In the genomic region with DNA sequence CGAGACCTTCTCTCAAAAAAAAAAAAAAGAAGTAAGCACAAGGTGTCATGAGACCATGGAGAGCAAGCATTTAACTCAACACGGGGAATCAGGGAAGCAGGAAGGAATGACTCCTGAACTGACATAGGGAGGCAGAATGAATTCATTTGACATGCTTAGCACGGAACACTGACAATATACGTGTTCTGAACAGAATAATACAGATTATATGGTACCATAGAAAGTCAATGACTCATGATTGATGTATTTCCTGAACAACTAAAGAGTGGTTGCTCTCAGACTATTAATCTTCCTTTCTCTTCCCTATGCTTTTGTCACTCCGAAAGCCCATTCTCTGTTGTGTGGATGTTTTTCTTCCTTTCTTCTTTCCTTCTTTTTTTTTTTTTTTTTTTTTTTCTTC, we compare ENCODE assay signal across 17 cellular contexts. TPM values are rescaled to one million over a fixed set of nuclear protein-coding genes. Genes with fewer than 3 reads are reported as not detected.
DNase-seq lines count a peak whose midpoint lies in the region; ATAC-seq, FAIRE-seq and TF ChIP-seq lines count a peak whose summit lies in the region.
"Had no signal": no experiment of that assay in that cellular context is flagged by ENCODE, and none has a peak within 500 bp of the region (broad histone marks: within the 10 kb centered on the region; RNA-seq: fewer than 3 reads in every experiment).

No MANE protein-coding gene starts in this region.

- H2BK15ac ChIP-seq in IMR-90 (ENCODE audit: low read depth, low read length): no peak overlapping the region
- no peak overlapping the region for H2BK15ac ChIP-seq in neuronal stem cell (ENCODE audit: low read length)

- peaks cover 3% of the 10 kb centered on the region for H3K9me3 Mint-ChIP-seq in astrocyte (ENCODE audit: unreplicated experiment)
- no peaks in the 10 kb centered on the region for H3K9me3 Mint-ChIP-seq in activated CD4-positive, alpha-beta memory T cell treated with anti-CD3 and anti-CD28 coated beads, Interleukin-2, amount 10 ng/mL, durations not matched to agents 7 days and 5 days
- H3K9me3 Mint-ChIP-seq: activated naive CD8-positive, alpha-beta T cell treated with anti-CD3 and anti-CD28 coated beads, Interleukin-2, amount 10 ng/mL, durations not matched to agents 7 days and 5 days had no signal

- H3K4me1 Mint-ChIP-seq in astrocyte (ENCODE audit: low read depth, unreplicated experiment): peaks cover 8% of the 10 kb centered on the region
- H3K4me1 Mint-ChIP-seq in activated CD4-positive, alpha-beta memory T cell treated with anti-CD3 and anti-CD28 coated beads, Interleukin-2, amount 10 ng/mL, durations not matched to agents 7 days and 5 days: peaks cover 11% of the 10 kb centered on the region

- H3K4me2 ChIP-seq in IMR-90 (ENCODE audit: low read depth, low read length) (no peak overlapping the region), astrocyte (ENCODE audit: low read length) (peak overlapping the region; percentile 53), neuronal stem cell (ENCODE audit: insufficient read depth, low read length, poor library complexity, severe bottlenecking) (no peak overlapping the region)

- TF ChIP-seq RAD21 in IMR-90 (IDR thresholded peaks at IDR 0.05; ENCODE audit: low read length): no peak

- H3K4me3 ChIP-seq in AG04449 (ENCODE audit: low read depth, low read length) (no peak overlapping the region), IMR-90 (ENCODE audit: insufficient read depth, low read depth, low read length) (no peak overlapping the region), astrocyte (ENCODE audit: insufficient read depth, low read depth, low read length) (no peak overlapping the region), neuronal stem cell (ENCODE audit: low read length in 2 of 2) (no peak overlapping the region)
- H3K4me3 ChIP-seq: mucosa of descending colon, transverse colon had no signal

- H3K9me1 ChIP-seq in IMR-90 (ENCODE audit: insufficient read depth, low read length): no peaks in the 10 kb centered on the region

- no peak overlapping the region for H3K56ac ChIP-seq in IMR-90 (ENCODE audit: extremely low read depth, insufficient read depth, low read length)

- no peak overlapping the region for H2AK9ac ChIP-seq in IMR-90 (replicated peaks; ENCODE audit: low read depth, low read length, poor library complexity)

- CTCF ChIA-PET in AG04449 (lab: Yijun Ruan, JAX): interaction anchor here (2.9 kb wide), 1 partner anchor 29 kb away, joined by 9 read pairs; no protein-coding TSS in a partner anchor
- CTCF ChIA-PET in IMR-90 (lab: Yijun Ruan, JAX): no interaction called here
- CTCF ChIA-PET in activated CD4-positive, alpha-beta memory T cell treated with anti-CD3 and anti-CD28 coated beads, Interleukin-2, amount 10 ng/mL, durations not matched to agents 7 days and 5 days (lab: Charles Lee): no interaction called here

- dilution Hi-C loops in IMR-90 (cut with HindIII; ENCODE audit: low sequenced_read_pairs, unreplicated experiment): no loop called here

- H3K18ac ChIP-seq in IMR-90 (ENCODE audit: low read depth, low read length) (no peak overlapping the region), neuronal stem cell (ENCODE audit: low read length) (no peak overlapping the region)

- TF ChIP-seq CTCF in AG04449 (IDR thresholded peaks at IDR 0.05; ENCODE audit: insufficient read depth, low read length, missing control alignments): no peak
- TF ChIP-seq CTCF in IMR-90 (conservative IDR thresholded peaks at IDR 0.05; ENCODE audit: low read depth, low read length): no peak
- TF ChIP-seq CTCF in astrocyte (IDR thresholded peaks at IDR 0.05; ENCODE audit: insufficient read depth, low read depth, low read length): no peak
- no peak for TF ChIP-seq CTCF in foreskin keratinocyte (conservative IDR thresholded peaks at IDR 0.05)

- H3K4me3 Mint-ChIP-seq in astrocyte (ENCODE audit: unreplicated experiment): no peak overlapping the region
- H3K4me3 Mint-ChIP-seq in activated CD4-positive, alpha-beta memory T cell treated with anti-CD3 and anti-CD28 coated beads, Interleukin-2, amount 10 ng/mL, durations not matched to agents 7 days and 5 days: no peak overlapping the region
- H3K4me3 Mint-ChIP-seq: activated naive CD8-positive, alpha-beta T cell treated with anti-CD3 and anti-CD28 coated beads, Interleukin-2, amount 10 ng/mL, durations not matched to agents 7 days and 5 days had no signal

- H2BK5ac ChIP-seq in IMR-90 (ENCODE audit: low read depth, low read length, poor library complexity, severe bottlenecking) (no peak overlapping the region), neuronal stem cell (ENCODE audit: low read length) (no peak overlapping the region)

- BruUV-seq in IMR-90 (replicated peaks; lab: Mats Ljungman, UMichigan): no TSS peak

- no peaks in the 10 kb centered on the region for H3K27me3 ChIP-seq in IMR-90 (ENCODE audit: control insufficient read depth, insufficient read depth, low read length)
- H3K27me3 ChIP-seq in astrocyte (ENCODE audit: insufficient read depth, low read length): no peaks in the 10 kb centered on the region
- H3K27me3 ChIP-seq in foreskin keratinocyte: peaks cover 37% of the 10 kb centered on the region
- peaks cover 0 to 23% (median 0%) of the 10 kb centered on the region in 3 experiments for H3K27me3 ChIP-seq in neuronal stem cell (ENCODE audit: control insufficient read depth in 3 of 3, insufficient read depth in 3 of 3, low read depth in 1 of 3, low read length in 3 of 3)

- POLR2A ChIA-PET in AG04449 (lab: Yijun Ruan, JAX): no interaction called here
- POLR2A ChIA-PET in IMR-90 (lab: Charles Lee; ENCODE audit: unreplicated experiment): no interaction called here
- POLR2A ChIA-PET in activated CD4-positive, alpha-beta memory T cell treated with anti-CD3 and anti-CD28 coated beads, Interleukin-2, amount 10 ng/mL, durations not matched to agents 7 days and 5 days (lab: Charles Lee): no interaction called here

- H3K4me1 ChIP-seq in IMR-90 (ENCODE audit: control insufficient read depth, insufficient read depth, low read length): peaks cover 2% of the 10 kb centered on the region; the same call in 1 of the 2 replicates
- peaks cover 4% of the 10 kb centered on the region for H3K4me1 ChIP-seq in astrocyte (ENCODE audit: insufficient read depth, low read length)
- H3K4me1 ChIP-seq in foreskin keratinocyte: peaks cover 3% of the 10 kb centered on the region
- no peaks in the 10 kb centered on the region for H3K4me1 ChIP-seq in neuronal stem cell (ENCODE audit: control insufficient read depth in 2 of 2, insufficient read depth in 1 of 2, low read depth in 1 of 2, low read length in 2 of 2)

- no peak overlapping the region for H4K5ac ChIP-seq in IMR-90 (ENCODE audit: low read depth, low read length)

- H4K20me1 ChIP-seq in IMR-90 (ENCODE audit: insufficient read depth, low read length): no peaks in the 10 kb centered on the region
- no peaks in the 10 kb centered on the region for H4K20me1 ChIP-seq in astrocyte (ENCODE audit: insufficient read depth, low read length)

- FAIRE-seq in astrocyte (lab: Jason Lieb, UNC): peak; percentile 56
- FAIRE-seq: GM18507, small intestine had no signal

- H3K14ac ChIP-seq in IMR-90 (replicated peaks; ENCODE audit: low read depth, low read length): peak overlapping the region; percentile 3; the same call in 1 of the 2 replicates
- H3K14ac ChIP-seq in neuronal stem cell (ENCODE audit: low read length): no peak overlapping the region

- H3K79me1 ChIP-seq in IMR-90 (ENCODE audit: low read depth in 1 of 2, low read length in 2 of 2) (no peaks in the 10 kb centered on the region), neuronal stem cell (ENCODE audit: low read depth, low read length) (no peaks in the 10 kb centered on the region)

- H3K27ac Mint-ChIP-seq in astrocyte (ENCODE audit: unreplicated experiment): no peak overlapping the region
- no peak overlapping the region for H3K27ac Mint-ChIP-seq in activated CD4-positive, alpha-beta memory T cell treated with anti-CD3 and anti-CD28 coated beads, Interleukin-2, amount 10 ng/mL, durations not matched to agents 7 days and 5 days
- H3K27ac Mint-ChIP-seq: activated naive CD8-positive, alpha-beta T cell treated with anti-CD3 and anti-CD28 coated beads, Interleukin-2, amount 10 ng/mL, durations not matched to agents 7 days and 5 days had no signal

- no peak overlapping the region for H4K8ac ChIP-seq in IMR-90 (ENCODE audit: low read depth in 2 of 2, low read length in 2 of 2)
- no peak overlapping the region for H4K8ac ChIP-seq in neuronal stem cell (ENCODE audit: low read depth, low read length)

- no peak overlapping the region for H4K91ac ChIP-seq in IMR-90 (ENCODE audit: insufficient read depth, low read depth, low read length)
- H4K91ac ChIP-seq in neuronal stem cell (ENCODE audit: low read depth, low read length, poor library complexity): no peak overlapping the region

- no peak for ATAC-seq in IMR-90 (ENCODE audit: low read depth)
- ATAC-seq in foreskin keratinocyte: peak; percentile 44
- ATAC-seq in GM18511 (IDR thresholded peaks at IDR 0.05; ENCODE audit: unreplicated experiment): no peak
- ATAC-seq: mucosa of descending colon had no signal

- no peak overlapping the region for H2BK20ac ChIP-seq in IMR-90 (ENCODE audit: low read depth, low read length)

- no peaks in the 10 kb centered on the region for H3K79me2 ChIP-seq in astrocyte (ENCODE audit: insufficient read depth, low read length)

- TF ChIP-seq POLR2A in IMR-90 (IDR thresholded peaks at IDR 0.05; ENCODE audit: low read depth, low read length): no peak

- 80% methylated on average over 1 of the region's 5 CpGs; no CpG with 5 or more reads in 1 of the 2 experiments for WGBS in IMR-90 (ENCODE audit: extremely low coverage in 2 of 2, insufficient read length in 1 of 2), 2 experiments
- WGBS in neuronal stem cell (ENCODE audit: extremely low coverage in 2 of 2, insufficient read length in 2 of 2, insufficient replicate concordance in 1 of 2), 2 donors: no CpG with 5 or more reads among the region's 5 CpGs

- no peak overlapping the region for H3K23ac ChIP-seq in IMR-90 (ENCODE audit: low read depth, low read length)
- no peak overlapping the region for H3K23ac ChIP-seq in neuronal stem cell (ENCODE audit: low read depth, low read length, poor library complexity)

- H2AFZ ChIP-seq in IMR-90 (replicated peaks; ENCODE audit: low read length, poor library complexity) (no peak overlapping the region), astrocyte (ENCODE audit: low read depth, low read length) (no peak overlapping the region), neuronal stem cell (ENCODE audit: low read length) (no peak overlapping the region)

- intact Hi-C loops in IMR-90 (cut with micrococcal nuclease): no loop called here

- H3K9ac ChIP-seq in IMR-90 (ENCODE audit: low read depth, low read length) (no peak overlapping the region), astrocyte (ENCODE audit: low read length) (no peak overlapping the region), neuronal stem cell (ENCODE audit: low read depth, low read length, poor library complexity) (no peak overlapping the region)

- H2AK5ac ChIP-seq in IMR-90 (ENCODE audit: low read depth, low read length): peak overlapping the region; percentile 20; the same call in 1 of the 2 replicates
- no peak overlapping the region for H2AK5ac ChIP-seq in neuronal stem cell (ENCODE audit: low read depth, low read length)

- in situ Hi-C loops in IMR-90 (cut with MboI; ENCODE audit: low sequenced_read_pairs): no loop called here

- H2BK120ac ChIP-seq in IMR-90 (ENCODE audit: low read depth, low read length): no peak overlapping the region
- H2BK120ac ChIP-seq in neuronal stem cell (ENCODE audit: low read depth, low read length): no peak overlapping the region

- no peaks in the 10 kb centered on the region for H3K9me3 ChIP-seq in IMR-90 (ENCODE audit: control insufficient read depth, insufficient read depth, low read length)
- H3K9me3 ChIP-seq in astrocyte (ENCODE audit: insufficient read depth, low read depth, low read length): no peaks in the 10 kb centered on the region
- no peaks in the 10 kb centered on the region for H3K9me3 ChIP-seq in neuronal stem cell (replicated peaks in 1 of 2; ENCODE audit: control insufficient read depth in 2 of 2, insufficient read depth in 1 of 2, low read depth in 1 of 2, low read length in 2 of 2)
- H3K9me3 ChIP-seq: mucosa of descending colon, transverse colon had no signal

- H3K27me3 Mint-ChIP-seq in astrocyte (ENCODE audit: low read depth, unreplicated experiment): peaks cover 2% of the 10 kb centered on the region
- peaks cover 17% of the 10 kb centered on the region for H3K27me3 Mint-ChIP-seq in activated CD4-positive, alpha-beta memory T cell treated with anti-CD3 and anti-CD28 coated beads, Interleukin-2, amount 10 ng/mL, durations not matched to agents 7 days and 5 days

- H3K36me3 ChIP-seq in IMR-90 (ENCODE audit: control insufficient read depth, insufficient read depth, low read length): no peaks in the 10 kb centered on the region
- H3K36me3 ChIP-seq in astrocyte (ENCODE audit: insufficient read depth, low read length): no peaks in the 10 kb centered on the region
- H3K36me3 ChIP-seq in neuronal stem cell (replicated peaks in 1 of 2; ENCODE audit: control insufficient read depth in 2 of 2, insufficient read depth in 2 of 2, low read length in 2 of 2): no peaks in the 10 kb centered on the region
- H3K36me3 ChIP-seq: transverse colon had no signal

- H2BK12ac ChIP-seq in neuronal stem cell (ENCODE audit: low read length): no peak overlapping the region

- no peak overlapping the region for H3K27ac ChIP-seq in IMR-90 (ENCODE audit: insufficient read depth, low read length)
- H3K27ac ChIP-seq in astrocyte (ENCODE audit: low read depth, low read length): no peak overlapping the region
- H3K27ac ChIP-seq in foreskin keratinocyte: no peak overlapping the region
- H3K27ac ChIP-seq in neuronal stem cell (replicated peaks; ENCODE audit: low read length): no peak overlapping the region
- H3K27ac ChIP-seq: transverse colon had no signal

- H3K4ac ChIP-seq in IMR-90 (ENCODE audit: low read depth, low read length): peak overlapping the region; percentile 10
- no peak overlapping the region for H3K4ac ChIP-seq in neuronal stem cell (ENCODE audit: low read length)

- DNase-seq in AG04449 (ENCODE audit: low read depth, low spot score) (peak; percentile 36), IMR-90 (peak; percentile 28), astrocyte (ENCODE audit: low read depth) (peak; percentile 76), foreskin keratinocyte (peak; percentile 32 to 69), neuronal stem cell (ENCODE audit: low spot score) (no peak), GOT3 (lab: John Stamatoyannopoulos, UW) (no peak)
- no peak for DNase-seq in activated CD4-positive, alpha-beta memory T cell treated with anti-CD3 and anti-CD28 coated beads, Interleukin-2, amount 10 ng/mL, durations not matched to agents 7 days and 5 days
- DNase-seq: activated naive CD8-positive, alpha-beta T cell treated with anti-CD3 and anti-CD28 coated beads, Interleukin-2, amount 10 ng/mL, durations not matched to agents 7 days and 5 days; DMS79 treated with DMSO at 0.1 percent for 48 hours; Karpas-422; mucosa of descending colon; NCI-H345; RPMI8226; small intestine; transverse colon had no signal

- H3K36me3 Mint-ChIP-seq in astrocyte (ENCODE audit: low read depth, unreplicated experiment): no peaks in the 10 kb centered on the region
- no peaks in the 10 kb centered on the region for H3K36me3 Mint-ChIP-seq in activated CD4-positive, alpha-beta memory T cell treated with anti-CD3 and anti-CD28 coated beads, Interleukin-2, amount 10 ng/mL, durations not matched to agents 7 days and 5 days (ENCODE audit: low read depth)
- H3K36me3 Mint-ChIP-seq: activated naive CD8-positive, alpha-beta T cell treated with anti-CD3 and anti-CD28 coated beads, Interleukin-2, amount 10 ng/mL, durations not matched to agents 7 days and 5 days had no signal

RNA-seq across cellular contexts. Expression of a gene that starts 20.6 kb away (rescaled TPM):
- total RNA-seq in IMR-90 (2012; rRNA removed) (not detected in 2 replicates), astrocyte (not detected in 2 replicates), foreskin keratinocyte (not detected in 2 replicates)
- polyA plus RNA-seq in IMR-90 (2012; rRNA removed) (not detected in 2 replicates), foreskin keratinocyte (not detected in 2 replicates)
- not detected in 2 replicates for polyA plus RNA-seq in IMR-90 (2012; cell fraction: cytosol; rRNA removed)
- not detected in 2 replicates for polyA plus RNA-seq in IMR-90 (2012; cell fraction: nucleus; rRNA removed; ENCODE audit: low replicate concordance)
- polyA plus RNA-seq in neuronal stem cell (2013, experiment 1 of 2): not detected
- not detected for polyA plus RNA-seq in neuronal stem cell (2013, experiment 2 of 2)
- not detected for total RNA-seq in activated CD4-positive, alpha-beta memory T cell treated with anti-CD3 and anti-CD28 coated beads, Interleukin-2, amount 10 ng/mL, durations not matched to agents 7 days and 5 days
- total RNA-seq: activated naive CD8-positive, alpha-beta T cell treated with anti-CD3 and anti-CD28 coated beads, Interleukin-2, amount 10 ng/mL, durations not matched to agents 7 days and 5 days; mucosa of descending colon; transverse colon had no signal

Comparison
In these comparisons a context has a peak if more than half of its experiments do, and no peak if none do; other contexts are left out.
1. DNase-seq: peak in AG04449 (single experiment), IMR-90 (single experiment), astrocyte (single experiment) and foreskin keratinocyte (2 of 2); none in neuronal stem cell (single experiment), activated CD4-positive, alpha-beta memory T cell treated with anti-CD3 and anti-CD28 coated beads, Interleukin-2, amount 10 ng/mL, durations not matched to agents 7 days and 5 days (single experiment) and GOT3 (single experiment).